In genomic region chr6:111870751-111871064, GRCh38 we compare ENCODE assay signal across 9 cellular contexts. TPM values are rescaled to one million over a fixed set of nuclear protein-coding genes. Genes with fewer than 3 reads are reported as not detected.
A peak's percentile ranks its signal among the peaks of the same experiment; 100 is the strongest.
DNase-seq lines count a peak whose midpoint lies in the region; ATAC-seq and TF ChIP-seq lines count a peak whose summit lies in the region.
"Had no signal": no experiment of that assay in that cellular context is flagged by ENCODE, and none has a peak within 500 bp of the region (broad histone marks: within the 10 kb centered on the region; RNA-seq: fewer than 3 reads in every experiment).

No MANE protein-coding gene starts in this region.

- CTCF ChIA-PET in mammary epithelial cell (lab: Charles Lee; ENCODE audit: low non-redundant PET) = no interaction called here

- H3K4ac ChIP-seq in H9 (ENCODE audit: low read depth, low read length) = no peak overlapping the region

- H3K4me1 ChIP-seq in BLaER1 treated with 17β-estradiol and CSF1 and Interleukin-3, amounts not matched to agents 10 nM and 100 nM = peaks cover 31 to 48% (median 41%) of the 10 kb centered on the region in 10 experiments
- H3K4me1 ChIP-seq in mammary epithelial cell (ENCODE audit: insufficient read depth, low read length) (peaks cover 15% of the 10 kb centered on the region), H9 (ENCODE audit: insufficient read depth, low read length) (peaks cover 7% of the 10 kb centered on the region; the same call in 1 of the 2 replicates)

- no peak overlapping the region for H3K56ac ChIP-seq in H9 (ENCODE audit: insufficient read length, low read depth, low read length)

- no peak overlapping the region for H2BK5ac ChIP-seq in H9 (ENCODE audit: insufficient read length, low read length)

- H3K4me3 Mint-ChIP-seq in naive thymus-derived CD8-positive, alpha-beta T cell = peak overlapping the region; percentile 86 to 100 (median 97)
- H3K4me3 Mint-ChIP-seq in H9 = peak overlapping the region in 1 of 2 experiments; percentile 96; a peak in 3 of 5 replicates

- DNase-seq in HuH-7.5 (ENCODE audit: low spot score) = peak; percentile 27
- DNase-seq in mammary epithelial cell = no peak
- no peak for DNase-seq in naive thymus-derived CD8-positive, alpha-beta T cell
- no peak for DNase-seq in NCI-H146 treated with DMSO at 0.1 percent for 48 hours (lab: John Stamatoyannopoulos, UW; ENCODE audit: unreplicated experiment)
- no peak for DNase-seq in NCI-H1092 (lab: John Stamatoyannopoulos, UW)
- no peak for DNase-seq in H9
- DNase-seq in central memory CD4-positive, alpha-beta T cell = no peak
- DNase-seq: NCI-H1105 had no signal

- H2BK120ac ChIP-seq in H9 (ENCODE audit: low read depth, low read length, poor library complexity, severe bottlenecking) = no peak overlapping the region

- no peak overlapping the region for H3T11ph ChIP-seq in H9 (ENCODE audit: low read length)

- H2BK20ac ChIP-seq in H9 (ENCODE audit: low read depth, low read length, poor library complexity, severe bottlenecking) = no peak overlapping the region

- TF ChIP-seq CTCF in mammary epithelial cell (conservative IDR thresholded peaks at IDR 0.05 in 1 of 2, IDR thresholded peaks at IDR 0.05 in 1 of 2; ENCODE audit: extremely low read depth in 1 of 2, insufficient read depth in 1 of 2, low read depth in 1 of 2, low read length in 2 of 2) (no peak), H9 (conservative IDR thresholded peaks at IDR 0.05) (no peak)

- no TSS peak for BruUV-seq in mammary epithelial cell (replicated peaks; lab: Mats Ljungman, UMichigan)

- peaks cover 0 to 6% (median 2%) of the 10 kb centered on the region in 3 donors for H3K36me3 Mint-ChIP-seq in naive thymus-derived CD8-positive, alpha-beta T cell
- no peaks in the 10 kb centered on the region; a peak in 1 of 7 replicates for H3K36me3 Mint-ChIP-seq in H9 (ENCODE audit: insufficient read depth in 1 of 3, low read depth in 3 of 3)

- H3K27me3 ChIP-seq in BLaER1 treated with 17β-estradiol and CSF1 and Interleukin-3, amounts not matched to agents 10 nM and 100 nM = no peaks in the 10 kb centered on the region
- H3K27me3 ChIP-seq in mammary epithelial cell (ENCODE audit: insufficient read depth, low read length) (no peaks in the 10 kb centered on the region), H9 (ENCODE audit: insufficient read depth, low read length) (no peaks in the 10 kb centered on the region)

- peak overlapping the region; percentile 63 to 98 (median 96) for H3K27ac Mint-ChIP-seq in naive thymus-derived CD8-positive, alpha-beta T cell
- no peak overlapping the region for H3K27ac Mint-ChIP-seq in H9

- H4K8ac ChIP-seq in H9 (replicated peaks; ENCODE audit: insufficient read length, low read depth, low read length) = no peak overlapping the region

- no peak overlapping the region for H3K18ac ChIP-seq in H9 (ENCODE audit: insufficient read length, low read depth, low read length)

- no peaks in the 10 kb centered on the region for H3K9me3 ChIP-seq in BLaER1 treated with 17β-estradiol and CSF1 and Interleukin-3, amounts not matched to agents 10 nM and 100 nM (replicated peaks in 1 of 11)
- no peaks in the 10 kb centered on the region for H3K9me3 ChIP-seq in mammary epithelial cell (replicated peaks; ENCODE audit: insufficient read depth, low read length)
- no peaks in the 10 kb centered on the region for H3K9me3 ChIP-seq in H9 (ENCODE audit: control insufficient read depth, low read depth, low read length)

- H3K79me2 ChIP-seq in mammary epithelial cell (ENCODE audit: insufficient read depth, low read length) (peaks cover 71% of the 10 kb centered on the region), H9 (ENCODE audit: insufficient read depth, low read length) (peaks cover 17% of the 10 kb centered on the region; the same call in 1 of the 2 replicates)

- no peak overlapping the region for H3K9ac ChIP-seq in BLaER1 treated with 17β-estradiol and CSF1 and Interleukin-3, amounts not matched to agents 10 nM and 100 nM
- H3K9ac ChIP-seq in mammary epithelial cell (ENCODE audit: insufficient read depth, low read length) (no peak overlapping the region), H9 (ENCODE audit: extremely low read depth, insufficient read length, low read length) (no peak overlapping the region)

- H3K14ac ChIP-seq in H9 (ENCODE audit: insufficient read depth, low read length) = no peak overlapping the region

- in situ Hi-C loops in mammary epithelial cell (cut with MboI; ENCODE audit: low sequenced_read_pairs in 2 of 2) = loop anchor here in 1 of 2 donors (10.0 kb wide), 1 partner anchor 124 kb away; no protein-coding TSS in a partner anchor

- no peak overlapping the region for H2BK15ac ChIP-seq in H9 (ENCODE audit: low read depth, low read length)

- no peak overlapping the region for H3K23ac ChIP-seq in H9 (ENCODE audit: insufficient read length, low read depth, low read length)

- H4K20me1 ChIP-seq in BLaER1 treated with 17β-estradiol and CSF1 and Interleukin-3, amounts not matched to agents 10 nM and 100 nM = peaks cover 0 to 69% (median 45%) of the 10 kb centered on the region in 11 experiments; a peak in 17 of 22 replicates
- H4K20me1 ChIP-seq in mammary epithelial cell (ENCODE audit: insufficient read depth, low read length) = no peaks in the 10 kb centered on the region
- H4K20me1 ChIP-seq in H9 (ENCODE audit: control insufficient read depth, insufficient read depth, insufficient read length) = no peaks in the 10 kb centered on the region

- H3K27ac ChIP-seq in BLaER1 treated with 17β-estradiol and CSF1 and Interleukin-3, amounts not matched to agents 10 nM and 100 nM = peak overlapping the region in 2 of 11 experiments; percentile 64 to 92; a peak in 1 of 22 replicates
- H3K27ac ChIP-seq in mammary epithelial cell (ENCODE audit: insufficient read depth, low read depth, low read length) (no peak overlapping the region), H9 (ENCODE audit: insufficient read length, low read depth, low read length) (no peak overlapping the region)

- peak overlapping the region in 7 of 10 experiments; percentile 10 to 97 (median 96); a peak in 10 of 20 replicates for H3K4me3 ChIP-seq in BLaER1 treated with 17β-estradiol and CSF1 and Interleukin-3, amounts not matched to agents 10 nM and 100 nM
- H3K4me3 ChIP-seq in mammary epithelial cell (replicated peaks in 1 of 3; ENCODE audit: insufficient read depth in 1 of 3, low read depth in 2 of 3, low read length in 3 of 3) = peak overlapping the region in 1 of 3 experiments; percentile 88

- no peaks in the 10 kb centered on the region for H3K79me1 ChIP-seq in H9 (ENCODE audit: insufficient read depth, low read depth, low read length, poor library complexity, severe bottlenecking)

- H2AK5ac ChIP-seq in H9 (ENCODE audit: insufficient read length, low read length) = no peak overlapping the region

- peaks cover 51 to 80% (median 68%) of the 10 kb centered on the region in 4 donors for H3K4me1 Mint-ChIP-seq in naive thymus-derived CD8-positive, alpha-beta T cell
- H3K4me1 Mint-ChIP-seq in H9 = peaks cover 57 to 61% of the 10 kb centered on the region in 2 experiments

- no peak overlapping the region for H2AFZ ChIP-seq in mammary epithelial cell (ENCODE audit: low read depth, low read length)
- H2AFZ ChIP-seq in H9 (ENCODE audit: low read length) = no peak overlapping the region

- peaks cover 17% of the 10 kb centered on the region for H3K23me2 ChIP-seq in H9 (ENCODE audit: insufficient read length, low read depth, low read length, poor library complexity, severe bottlenecking)

- no peak overlapping the region for H4K91ac ChIP-seq in H9 (ENCODE audit: insufficient read length, low read depth, low read length)

- 12% methylated on average over 4 of the region's 4 CpGs for WGBS in mammary epithelial cell (ENCODE audit: low coverage, missing lambda C conversion rate)
- WGBS in H9 (ENCODE audit: extremely low coverage, insufficient read length, low lambda C conversion rate) = no CpG with 5 or more reads among the region's 4 CpGs

- H2BK12ac ChIP-seq in H9 (ENCODE audit: insufficient read length, low read depth, low read length) = no peak overlapping the region

- no peak overlapping the region for H4K5ac ChIP-seq in H9 (ENCODE audit: insufficient read length, low read depth, low read length)

- dilution Hi-C loops in mammary epithelial cell (cut with HindIII; ENCODE audit: low sequenced_read_pairs) = no loop called here

- ATAC-seq in naive thymus-derived CD8-positive, alpha-beta T cell = no peak

- intact Hi-C loops in mammary epithelial cell (cut with micrococcal nuclease) = no loop called here

- H3K9me3 Mint-ChIP-seq in naive thymus-derived CD8-positive, alpha-beta T cell = no peaks in the 10 kb centered on the region
- peaks cover 0 to 3% of the 10 kb centered on the region in 2 experiments; a peak in 1 of 5 replicates for H3K9me3 Mint-ChIP-seq in H9

- H3K27me3 Mint-ChIP-seq in naive thymus-derived CD8-positive, alpha-beta T cell = no peaks in the 10 kb centered on the region
- peaks cover 7% of the 10 kb centered on the region for H3K27me3 Mint-ChIP-seq in H9 (ENCODE audit: low read depth)

- peak overlapping the region; percentile 75 to 95 (median 92); a peak in 21 of 22 replicates for H3K4me2 ChIP-seq in BLaER1 treated with 17β-estradiol and CSF1 and Interleukin-3, amounts not matched to agents 10 nM and 100 nM
- H3K4me2 ChIP-seq in mammary epithelial cell (ENCODE audit: insufficient read depth, low read depth, low read length) = peak overlapping the region; percentile 73
- no peak overlapping the region for H3K4me2 ChIP-seq in H9 (ENCODE audit: insufficient read depth, insufficient read length, low read length)

- POLR2A ChIA-PET in naive thymus-derived CD8-positive, alpha-beta T cell (lab: Charles Lee) = interaction anchor here (1.2 kb wide), 1 partner anchor 121 kb away, joined by 3 read pairs; no protein-coding TSS in a partner anchor

- H3K36me3 ChIP-seq in BLaER1 treated with 17β-estradiol and CSF1 and Interleukin-3, amounts not matched to agents 10 nM and 100 nM = peaks cover 0 to 19% (median 5%) of the 10 kb centered on the region in 11 experiments; a peak in 11 of 22 replicates
- H3K36me3 ChIP-seq in mammary epithelial cell (ENCODE audit: insufficient read depth, low read length) = no peaks in the 10 kb centered on the region

RNA-seq across cellular contexts. Expression of gene FYN, which starts 2.5 kb away (rescaled TPM):
- total RNA-seq in mammary epithelial cell (100 to 1,000 TPM in 1 of 2 donors, 10 to 100 TPM in 1; 58.0 to 136 TPM), H9 (2021) (63.3 and 64.8 TPM in 2 replicates)
- 48.3 TPM for polyA plus RNA-seq in mammary epithelial cell
- 82.9 TPM for polyA minus RNA-seq in mammary epithelial cell
- 100 to 1,000 TPM; 521 to 531 TPM for total RNA-seq in naive thymus-derived CD8-positive, alpha-beta T cell
- polyA plus RNA-seq in naive thymus-derived CD8-positive, alpha-beta T cell = 100 to 1,000 TPM; 159 to 317 (median 317) TPM

Comparison
In these comparisons a context has a peak if more than half of its experiments do, and no peak if none do; other contexts are left out.
1. H3K27ac Mint-ChIP-seq: peak in naive thymus-derived CD8-positive, alpha-beta T cell (10 of 10); none in H9 (0 of 3).